9 cellular contexts compared by ENCODE assay signal in genomic region chr20:4812641-4813075, GRCh38. TPM values are rescaled to one million over a fixed set of nuclear protein-coding genes. Genes with fewer than 3 reads are reported as not detected.
DNase-seq lines count a peak whose midpoint lies in the region; ATAC-seq and TF ChIP-seq lines count a peak whose summit lies in the region.
"Had no signal": no experiment of that assay in that cellular context is flagged by ENCODE, and none has a peak within 500 bp of the region (broad histone marks: within the 10 kb centered on the region; RNA-seq: fewer than 3 reads in every experiment).

No MANE protein-coding gene starts in this region.

- H3K4me1 ChIP-seq in CD8-positive, alpha-beta T cell (ENCODE audit: insufficient read depth, low read length) = peaks cover 71% of the 10 kb centered on the region
- H3K4me1 ChIP-seq in mucosa of rectum (ENCODE audit: control insufficient read depth in 2 of 2, insufficient read depth in 2 of 2, low read length in 2 of 2) (peaks cover 2 to 30% of the 10 kb centered on the region in 2 donors), psoas muscle (no peaks in the 10 kb centered on the region), aorta (ENCODE audit: control insufficient read depth in 1 of 2, insufficient read depth in 2 of 2, low read length in 2 of 2) (no peaks in the 10 kb centered on the region), H9 (ENCODE audit: insufficient read depth, low read length) (no peaks in the 10 kb centered on the region; the same call in 1 of the 2 replicates)

- H4K5ac ChIP-seq in H9 (ENCODE audit: insufficient read length, low read depth, low read length) = no peak overlapping the region

- no peak overlapping the region for H3T11ph ChIP-seq in H9 (ENCODE audit: low read length)

- H3K56ac ChIP-seq in H9 (ENCODE audit: insufficient read length, low read depth, low read length) = no peak overlapping the region

- no peak for ATAC-seq in CD8-positive, alpha-beta T cell
- peak; percentile 7 for ATAC-seq in GM21786 (IDR thresholded peaks at IDR 0.05; ENCODE audit: unreplicated experiment)
- no peak for ATAC-seq in activated T-cell treated with anti-CD3 and anti-CD28 coated beads, Interleukin-2, amount 50 U/mL, for 72 hours (replicated peaks in 1 of 2)
- ATAC-seq in psoas muscle = no peak
- no peak for ATAC-seq in aorta (ENCODE audit: low FRiP score)
- ATAC-seq in GM18861 (IDR thresholded peaks at IDR 0.05; ENCODE audit: unreplicated experiment) = no peak

- peak overlapping the region; percentile 0 for H3K4me3 ChIP-seq in CD8-positive, alpha-beta T cell (ENCODE audit: low read depth, low read length)
- H3K4me3 ChIP-seq in mucosa of rectum (ENCODE audit: low read length in 2 of 2) (peak overlapping the region in 1 of 2 donors; percentile 9), psoas muscle (no peak overlapping the region), aorta (ENCODE audit: low read length in 2 of 2) (no peak overlapping the region)

- H3K4ac ChIP-seq in H9 (ENCODE audit: low read depth, low read length) = no peak overlapping the region

- no peaks in the 10 kb centered on the region for H3K9me3 Mint-ChIP-seq in CD8-positive, alpha-beta T cell
- H3K9me3 Mint-ChIP-seq in activated T-cell treated with anti-CD3 and anti-CD28 coated beads, Interleukin-2, amount 50 U/mL, for 72 hours = no peaks in the 10 kb centered on the region
- H3K9me3 Mint-ChIP-seq in H9 = no peaks in the 10 kb centered on the region; a peak in 2 of 5 replicates

- H3K23ac ChIP-seq in H9 (ENCODE audit: insufficient read length, low read depth, low read length) = no peak overlapping the region

- WGBS in psoas muscle, 3 donors = 58 to 71% (median 69%) methylated on average over 6 to 7 of the region's 7 CpGs
- WGBS in aorta, 2 donors = 87 to 90% methylated on average over 7 of the region's 7 CpGs
- WGBS in H9 (ENCODE audit: extremely low coverage, insufficient read length, low lambda C conversion rate) = no CpG with 5 or more reads among the region's 7 CpGs

- H3K79me2 ChIP-seq in H9 (ENCODE audit: insufficient read depth, low read length) = no peaks in the 10 kb centered on the region

- H3K27me3 Mint-ChIP-seq in CD8-positive, alpha-beta T cell (ENCODE audit: low read depth) = no peaks in the 10 kb centered on the region
- H3K27me3 Mint-ChIP-seq in activated T-cell treated with anti-CD3 and anti-CD28 coated beads, Interleukin-2, amount 50 U/mL, for 72 hours (ENCODE audit: low read depth) = no peaks in the 10 kb centered on the region
- no peaks in the 10 kb centered on the region for H3K27me3 Mint-ChIP-seq in H9 (ENCODE audit: low read depth)

- no peaks in the 10 kb centered on the region for H3K9me3 ChIP-seq in CD8-positive, alpha-beta T cell (ENCODE audit: low read length)
- H3K9me3 ChIP-seq in mucosa of rectum (ENCODE audit: control insufficient read depth in 2 of 2, low read length in 2 of 2) = no peaks in the 10 kb centered on the region
- no peaks in the 10 kb centered on the region for H3K9me3 ChIP-seq in psoas muscle
- H3K9me3 ChIP-seq in aorta (ENCODE audit: control insufficient read depth, low read length) = no peaks in the 10 kb centered on the region
- H3K9me3 ChIP-seq in H9 (ENCODE audit: control insufficient read depth, low read depth, low read length) = no peaks in the 10 kb centered on the region

- H2BK120ac ChIP-seq in H9 (ENCODE audit: low read depth, low read length, poor library complexity, severe bottlenecking) = no peak overlapping the region

- H3K4me1 Mint-ChIP-seq in CD8-positive, alpha-beta T cell (ENCODE audit: low read depth) = peaks cover 89% of the 10 kb centered on the region
- H3K4me1 Mint-ChIP-seq in activated T-cell treated with anti-CD3 and anti-CD28 coated beads, Interleukin-2, amount 50 U/mL, for 72 hours (ENCODE audit: low read depth) = peaks cover 73% of the 10 kb centered on the region
- H3K4me1 Mint-ChIP-seq in H9 = peaks cover 25 to 34% of the 10 kb centered on the region in 2 experiments

- H2BK5ac ChIP-seq in H9 (ENCODE audit: insufficient read length, low read length) = no peak overlapping the region

- H3K23me2 ChIP-seq in H9 (ENCODE audit: insufficient read length, low read depth, low read length, poor library complexity, severe bottlenecking) = no peaks in the 10 kb centered on the region

- no peak overlapping the region for H3K9ac ChIP-seq in mucosa of rectum (ENCODE audit: low read depth in 1 of 2, low read length in 2 of 2)
- H3K9ac ChIP-seq in H9 (ENCODE audit: extremely low read depth, insufficient read length, low read length) = no peak overlapping the region

- no peak overlapping the region for H3K14ac ChIP-seq in H9 (ENCODE audit: insufficient read depth, low read length)

- H3K27ac ChIP-seq in CD8-positive, alpha-beta T cell (ENCODE audit: low read depth, low read length) = peak overlapping the region; percentile 92
- H3K27ac ChIP-seq in mucosa of rectum (ENCODE audit: low read depth in 2 of 2, low read length in 2 of 2) (peak overlapping the region; percentile 76 to 90), psoas muscle (no peak overlapping the region), aorta (ENCODE audit: low read depth in 1 of 2, low read length in 2 of 2) (no peak overlapping the region), H9 (ENCODE audit: insufficient read length, low read depth, low read length) (no peak overlapping the region)

- H2AFZ ChIP-seq in H9 (ENCODE audit: low read length) = no peak overlapping the region

- H3K36me3 ChIP-seq in CD8-positive, alpha-beta T cell (ENCODE audit: insufficient read depth, low read length) = no peaks in the 10 kb centered on the region
- H3K36me3 ChIP-seq in mucosa of rectum (ENCODE audit: control insufficient read depth in 2 of 2, insufficient read depth in 2 of 2, low read length in 2 of 2) = no peaks in the 10 kb centered on the region
- no peaks in the 10 kb centered on the region for H3K36me3 ChIP-seq in psoas muscle (ENCODE audit: insufficient read depth in 1 of 2, low read depth in 1 of 2)
- H3K36me3 ChIP-seq in aorta (ENCODE audit: control insufficient read depth in 1 of 2, insufficient read depth in 2 of 2, low read length in 1 of 2) = no peaks in the 10 kb centered on the region

- DNase-seq in CD8-positive, alpha-beta T cell = peak in 2 of 7 experiments; percentile 16 to 56
- no peak for DNase-seq in activated T-cell treated with anti-CD3 and anti-CD28 coated beads, Interleukin-2, amount 50 U/mL, for 72 hours
- no peak for DNase-seq in psoas muscle
- no peak for DNase-seq in aorta
- DNase-seq in H9 = no peak
- DNase-seq: DMS 273 treated with DMSO at 0.1 percent for 48 hours had no signal

- CTCF ChIA-PET in CD8-positive, alpha-beta T cell (lab: Charles Lee) = interaction anchor here (1.0 kb wide), 1 partner anchor 244 kb away, joined by 3 read pairs; no protein-coding TSS in a partner anchor

- H3K27ac Mint-ChIP-seq in CD8-positive, alpha-beta T cell = peak overlapping the region; percentile 100
- peak overlapping the region; percentile 99 for H3K27ac Mint-ChIP-seq in activated T-cell treated with anti-CD3 and anti-CD28 coated beads, Interleukin-2, amount 50 U/mL, for 72 hours
- H3K27ac Mint-ChIP-seq in H9 = peak overlapping the region in 1 of 3 experiments; percentile 40; a peak in 1 of 7 replicates

- H3K18ac ChIP-seq in H9 (ENCODE audit: insufficient read length, low read depth, low read length) = no peak overlapping the region

- H3K79me1 ChIP-seq in H9 (ENCODE audit: insufficient read depth, low read depth, low read length, poor library complexity, severe bottlenecking) = no peaks in the 10 kb centered on the region

- no peak overlapping the region for H2AK5ac ChIP-seq in H9 (ENCODE audit: insufficient read length, low read length)

- H4K91ac ChIP-seq in H9 (ENCODE audit: insufficient read length, low read depth, low read length) = no peak overlapping the region

- H4K8ac ChIP-seq in H9 (replicated peaks; ENCODE audit: insufficient read length, low read depth, low read length) = no peak overlapping the region

- H2BK12ac ChIP-seq in H9 (ENCODE audit: insufficient read length, low read depth, low read length) = no peak overlapping the region

- TF ChIP-seq CTCF in CD8-positive, alpha-beta T cell (IDR thresholded peaks at IDR 0.05) = no peak
- TF ChIP-seq CTCF in psoas muscle (IDR thresholded peaks at IDR 0.05) = no peak
- no peak for TF ChIP-seq CTCF in H9 (conservative IDR thresholded peaks at IDR 0.05)

- H2BK20ac ChIP-seq in H9 (ENCODE audit: low read depth, low read length, poor library complexity, severe bottlenecking) = no peak overlapping the region

- H4K20me1 ChIP-seq in H9 (ENCODE audit: control insufficient read depth, insufficient read depth, insufficient read length) = no peaks in the 10 kb centered on the region

- no peak overlapping the region for H3K4me2 ChIP-seq in H9 (ENCODE audit: insufficient read depth, insufficient read length, low read length)

- no peak overlapping the region for H2BK15ac ChIP-seq in H9 (ENCODE audit: low read depth, low read length)

- POLR2A ChIA-PET in CD8-positive, alpha-beta T cell (lab: Charles Lee) = interaction anchor here (0.8 to 0.9 kb wide), 3 partner anchors 14 to 104 kb away, joined by 3 read pairs; no protein-coding TSS in a partner anchor

- intact Hi-C loops in CD8-positive, alpha-beta T cell (cut with DNase I, micrococcal nuclease) = loop anchor here (5.0 kb wide), 2 partner anchors 315 to 1015 kb away; partner anchors contain the start of genes CDS2 (in 2 of the 2) and CDC25B (in 1 of the 2)
- intact Hi-C loops in psoas muscle (cut with DNase I) = no loop called here
- intact Hi-C loops in aorta (cut with DNase I) = no loop called here

- H3K4me3 Mint-ChIP-seq in CD8-positive, alpha-beta T cell = peak overlapping the region; percentile 75
- H3K4me3 Mint-ChIP-seq in activated T-cell treated with anti-CD3 and anti-CD28 coated beads, Interleukin-2, amount 50 U/mL, for 72 hours = peak overlapping the region; percentile 97 to 99
- H3K4me3 Mint-ChIP-seq in H9 = no peak overlapping the region

- no peaks in the 10 kb centered on the region for H3K27me3 ChIP-seq in CD8-positive, alpha-beta T cell (ENCODE audit: insufficient read depth, low read length)
- H3K27me3 ChIP-seq in mucosa of rectum (ENCODE audit: control insufficient read depth in 2 of 2, insufficient read depth in 2 of 2, low read length in 2 of 2) (no peaks in the 10 kb centered on the region), psoas muscle (ENCODE audit: insufficient read depth in 3 of 3, low read length in 2 of 3) (peaks cover 0 to 4% (median 3%) of the 10 kb centered on the region in 3 donors), aorta (ENCODE audit: control insufficient read depth in 1 of 2, insufficient read depth in 2 of 2, low read length in 1 of 2) (no peaks in the 10 kb centered on the region), H9 (ENCODE audit: insufficient read depth, low read length) (no peaks in the 10 kb centered on the region)

- H3K36me3 Mint-ChIP-seq in CD8-positive, alpha-beta T cell = peaks cover 14% of the 10 kb centered on the region
- H3K36me3 Mint-ChIP-seq in activated T-cell treated with anti-CD3 and anti-CD28 coated beads, Interleukin-2, amount 50 U/mL, for 72 hours (ENCODE audit: insufficient read depth in 2 of 2) = peaks cover 5 to 6% of the 10 kb centered on the region in 2 donors
- peaks cover 0 to 7% (median 4%) of the 10 kb centered on the region in 3 experiments; a peak in 4 of 7 replicates for H3K36me3 Mint-ChIP-seq in H9 (ENCODE audit: insufficient read depth in 1 of 3, low read depth in 3 of 3)

RNA-seq across cellular contexts. Expression of gene RASSF2, which starts 10.8 kb away (rescaled TPM):
- total RNA-seq in CD8-positive, alpha-beta T cell = 10 to 100 TPM; 21.0 to 21.5 TPM
- total RNA-seq in activated T-cell treated with anti-CD3 and anti-CD28 coated beads, Interleukin-2, amount 50 U/mL, for 72 hours = 10 to 100 TPM; 46.5 to 47.4 TPM
- total RNA-seq in psoas muscle (1 to 10 TPM; 2.0 to 2.8 (median 2.2) TPM), aorta (10 to 100 TPM; 17.6 to 35.4 TPM), H9 (2021) (4.3 and 4.8 TPM in 2 replicates)
- polyA plus RNA-seq in psoas muscle (1 to 10 TPM in 1 of 3 donors, under 1 TPM in 2; 0.34 to 1.3 (median 0.71) TPM), aorta (10 to 100 TPM in 1 of 2 donors, 1 to 10 TPM in 1; 9.9 to 19.4 TPM)

Comparison
In these comparisons a context has a peak if more than half of its experiments do, and no peak if none do; other contexts are left out.
1. H3K27ac ChIP-seq: peak in CD8-positive, alpha-beta T cell (single experiment) and mucosa of rectum (2 of 2); none in psoas muscle (single experiment), aorta (0 of 2) and H9 (single experiment).
2. H3K4me3 Mint-ChIP-seq: peak in CD8-positive, alpha-beta T cell (single experiment) and activated T-cell treated with anti-CD3 and anti-CD28 coated beads, Interleukin-2, amount 50 U/mL, for 72 hours (2 of 2); none in H9 (0 of 2).
3. intact Hi-C loops: an anchor here in CD8-positive, alpha-beta T cell (5.0 kb wide); none called in psoas muscle and aorta.